1 cellular context compared by ENCODE assay signal in genomic region chr1:144551543-144552424, GRCh38.
TF ChIP-seq lines count a peak whose summit lies in the region.

No MANE protein-coding gene starts in this region.

TF ChIP-seq in WTC11, 78 proteins besides CTCF, POLR2A, EP300 and RAD21 (continued from another document and continues in another):
- TF ChIP-seq MAX (CRISPR knock-in tag; IDR thresholded peaks at IDR 0.05) (peak; percentile 57), MLX (CRISPR knock-in tag; IDR thresholded peaks at IDR 0.05) (no peak), CBFB (CRISPR knock-in tag; IDR thresholded peaks at IDR 0.05; ENCODE audit: low read depth) (no peak), NR3C1 (CRISPR knock-in tag; conservative IDR thresholded peaks at IDR 0.05; ENCODE audit: low read depth) (no peak), PRRX2 (CRISPR knock-in tag; IDR thresholded peaks at IDR 0.05) (peak; percentile 97), ZNF423 (CRISPR knock-in tag; IDR thresholded peaks at IDR 0.05) (no peak), OVOL2 (CRISPR knock-in tag; IDR thresholded peaks at IDR 0.05; ENCODE audit: borderline replicate concordance) (peak; percentile 88; the same call in 1 of the 2 replicates), MXD4 (CRISPR knock-in tag; IDR thresholded peaks at IDR 0.05; ENCODE audit: borderline replicate concordance) (no peak), ATF6 (CRISPR knock-in tag; IDR thresholded peaks at IDR 0.05) (no peak), ZNF232 (CRISPR knock-in tag; IDR thresholded peaks at IDR 0.05) (no peak), CDX4 (CRISPR knock-in tag; IDR thresholded peaks at IDR 0.05; ENCODE audit: borderline replicate concordance) (peak; percentile 92; the same call in 1 of the 2 replicates), FOXJ3 (CRISPR knock-in tag; IDR thresholded peaks at IDR 0.05; ENCODE audit: borderline replicate concordance) (peak; percentile 84), EMX1 (CRISPR knock-in tag; IDR thresholded peaks at IDR 0.05) (peak; percentile 98), JUN (CRISPR knock-in tag; IDR thresholded peaks at IDR 0.05) (no peak), NR2C2 (CRISPR knock-in tag; IDR thresholded peaks at IDR 0.05) (no peak), ATF1 (CRISPR knock-in tag; IDR thresholded peaks at IDR 0.05) (no peak), ZNF219 (CRISPR knock-in tag; IDR thresholded peaks at IDR 0.05; ENCODE audit: borderline replicate concordance) (no peak; the same call in 1 of the 2 replicates), SOX15 (CRISPR knock-in tag; IDR thresholded peaks at IDR 0.05) (no peak; the same call in 1 of the 2 replicates), ZNF317 (CRISPR knock-in tag; IDR thresholded peaks at IDR 0.05; ENCODE audit: borderline replicate concordance, low read depth) (no peak), HMGA2 (CRISPR knock-in tag; IDR thresholded peaks at IDR 0.05) (no peak), AR (CRISPR knock-in tag; IDR thresholded peaks at IDR 0.05) (peak; percentile 97), JAZF1 (CRISPR knock-in tag; IDR thresholded peaks at IDR 0.05) (peak; percentile 87), NR1H2 (CRISPR knock-in tag; IDR thresholded peaks at IDR 0.05) (no peak), ZNF138 (CRISPR knock-in tag; conservative IDR thresholded peaks at IDR 0.05) (no peak), ZNF281 (CRISPR knock-in tag; IDR thresholded peaks at IDR 0.05) (no peak; the same call in 1 of the 2 replicates), FOXK1 (CRISPR knock-in tag; IDR thresholded peaks at IDR 0.05) (peak; percentile 79), ZNF416 (CRISPR knock-in tag; IDR thresholded peaks at IDR 0.05) (peak; percentile 89), ZBTB21 (CRISPR knock-in tag; IDR thresholded peaks at IDR 0.05; ENCODE audit: borderline replicate concordance) (no peak), CREB1 (CRISPR knock-in tag; IDR thresholded peaks at IDR 0.05) (no peak), TEAD4 (CRISPR knock-in tag; IDR thresholded peaks at IDR 0.05) (no peak), ZNF396 (CRISPR knock-in tag; IDR thresholded peaks at IDR 0.05; ENCODE audit: borderline replicate concordance) (no peak), PRDM15 (CRISPR knock-in tag; IDR thresholded peaks at IDR 0.05) (no peak)
- TF ChIP-seq, protein P1, sequence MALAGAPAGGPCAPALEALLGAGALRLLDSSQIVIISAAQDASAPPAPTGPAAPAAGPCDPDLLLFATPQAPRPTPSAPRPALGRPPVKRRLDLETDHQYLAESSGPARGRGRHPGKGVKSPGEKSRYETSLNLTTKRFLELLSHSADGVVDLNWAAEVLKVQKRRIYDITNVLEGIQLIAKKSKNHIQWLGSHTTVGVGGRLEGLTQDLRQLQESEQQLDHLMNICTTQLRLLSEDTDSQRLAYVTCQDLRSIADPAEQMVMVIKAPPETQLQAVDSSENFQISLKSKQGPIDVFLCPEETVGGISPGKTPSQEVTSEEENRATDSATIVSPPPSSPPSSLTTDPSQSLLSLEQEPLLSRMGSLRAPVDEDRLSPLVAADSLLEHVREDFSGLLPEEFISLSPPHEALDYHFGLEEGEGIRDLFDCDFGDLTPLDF (CRISPR knock-in tag; IDR thresholded peaks at IDR 0.05) = no peak
- TF ChIP-seq, protein P2, sequence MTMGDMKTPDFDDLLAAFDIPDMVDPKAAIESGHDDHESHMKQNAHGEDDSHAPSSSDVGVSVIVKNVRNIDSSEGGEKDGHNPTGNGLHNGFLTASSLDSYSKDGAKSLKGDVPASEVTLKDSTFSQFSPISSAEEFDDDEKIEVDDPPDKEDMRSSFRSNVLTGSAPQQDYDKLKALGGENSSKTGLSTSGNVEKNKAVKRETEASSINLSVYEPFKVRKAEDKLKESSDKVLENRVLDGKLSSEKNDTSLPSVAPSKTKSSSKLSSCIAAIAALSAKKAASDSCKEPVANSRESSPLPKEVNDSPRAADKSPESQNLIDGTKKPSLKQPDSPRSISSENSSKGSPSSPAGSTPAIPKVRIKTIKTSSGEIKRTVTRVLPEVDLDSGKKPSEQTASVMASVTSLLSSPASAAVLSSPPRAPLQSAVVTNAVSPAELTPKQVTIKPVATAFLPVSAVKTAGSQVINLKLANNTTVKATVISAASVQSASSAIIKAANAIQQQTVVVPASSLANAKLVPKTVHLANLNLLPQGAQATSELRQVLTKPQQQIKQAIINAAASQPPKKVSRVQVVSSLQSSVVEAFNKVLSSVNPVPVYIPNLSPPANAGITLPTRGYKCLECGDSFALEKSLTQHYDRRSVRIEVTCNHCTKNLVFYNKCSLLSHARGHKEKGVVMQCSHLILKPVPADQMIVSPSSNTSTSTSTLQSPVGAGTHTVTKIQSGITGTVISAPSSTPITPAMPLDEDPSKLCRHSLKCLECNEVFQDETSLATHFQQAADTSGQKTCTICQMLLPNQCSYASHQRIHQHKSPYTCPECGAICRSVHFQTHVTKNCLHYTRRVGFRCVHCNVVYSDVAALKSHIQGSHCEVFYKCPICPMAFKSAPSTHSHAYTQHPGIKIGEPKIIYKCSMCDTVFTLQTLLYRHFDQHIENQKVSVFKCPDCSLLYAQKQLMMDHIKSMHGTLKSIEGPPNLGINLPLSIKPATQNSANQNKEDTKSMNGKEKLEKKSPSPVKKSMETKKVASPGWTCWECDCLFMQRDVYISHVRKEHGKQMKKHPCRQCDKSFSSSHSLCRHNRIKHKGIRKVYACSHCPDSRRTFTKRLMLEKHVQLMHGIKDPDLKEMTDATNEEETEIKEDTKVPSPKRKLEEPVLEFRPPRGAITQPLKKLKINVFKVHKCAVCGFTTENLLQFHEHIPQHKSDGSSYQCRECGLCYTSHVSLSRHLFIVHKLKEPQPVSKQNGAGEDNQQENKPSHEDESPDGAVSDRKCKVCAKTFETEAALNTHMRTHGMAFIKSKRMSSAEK (CRISPR knock-in tag; IDR thresholded peaks at IDR 0.05; ENCODE audit: borderline replicate concordance) = peak; percentile 97
- TF ChIP-seq, protein P3, sequence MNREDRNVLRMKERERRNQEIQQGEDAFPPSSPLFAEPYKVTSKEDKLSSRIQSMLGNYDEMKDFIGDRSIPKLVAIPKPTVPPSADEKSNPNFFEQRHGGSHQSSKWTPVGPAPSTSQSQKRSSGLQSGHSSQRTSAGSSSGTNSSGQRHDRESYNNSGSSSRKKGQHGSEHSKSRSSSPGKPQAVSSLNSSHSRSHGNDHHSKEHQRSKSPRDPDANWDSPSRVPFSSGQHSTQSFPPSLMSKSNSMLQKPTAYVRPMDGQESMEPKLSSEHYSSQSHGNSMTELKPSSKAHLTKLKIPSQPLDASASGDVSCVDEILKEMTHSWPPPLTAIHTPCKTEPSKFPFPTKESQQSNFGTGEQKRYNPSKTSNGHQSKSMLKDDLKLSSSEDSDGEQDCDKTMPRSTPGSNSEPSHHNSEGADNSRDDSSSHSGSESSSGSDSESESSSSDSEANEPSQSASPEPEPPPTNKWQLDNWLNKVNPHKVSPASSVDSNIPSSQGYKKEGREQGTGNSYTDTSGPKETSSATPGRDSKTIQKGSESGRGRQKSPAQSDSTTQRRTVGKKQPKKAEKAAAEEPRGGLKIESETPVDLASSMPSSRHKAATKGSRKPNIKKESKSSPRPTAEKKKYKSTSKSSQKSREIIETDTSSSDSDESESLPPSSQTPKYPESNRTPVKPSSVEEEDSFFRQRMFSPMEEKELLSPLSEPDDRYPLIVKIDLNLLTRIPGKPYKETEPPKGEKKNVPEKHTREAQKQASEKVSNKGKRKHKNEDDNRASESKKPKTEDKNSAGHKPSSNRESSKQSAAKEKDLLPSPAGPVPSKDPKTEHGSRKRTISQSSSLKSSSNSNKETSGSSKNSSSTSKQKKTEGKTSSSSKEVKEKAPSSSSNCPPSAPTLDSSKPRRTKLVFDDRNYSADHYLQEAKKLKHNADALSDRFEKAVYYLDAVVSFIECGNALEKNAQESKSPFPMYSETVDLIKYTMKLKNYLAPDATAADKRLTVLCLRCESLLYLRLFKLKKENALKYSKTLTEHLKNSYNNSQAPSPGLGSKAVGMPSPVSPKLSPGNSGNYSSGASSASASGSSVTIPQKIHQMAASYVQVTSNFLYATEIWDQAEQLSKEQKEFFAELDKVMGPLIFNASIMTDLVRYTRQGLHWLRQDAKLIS (CRISPR knock-in tag; IDR thresholded peaks at IDR 0.05; ENCODE audit: borderline replicate concordance) = no peak
